Comparison of ENCODE assay signal across 24 cellular contexts in the genomic region with DNA sequence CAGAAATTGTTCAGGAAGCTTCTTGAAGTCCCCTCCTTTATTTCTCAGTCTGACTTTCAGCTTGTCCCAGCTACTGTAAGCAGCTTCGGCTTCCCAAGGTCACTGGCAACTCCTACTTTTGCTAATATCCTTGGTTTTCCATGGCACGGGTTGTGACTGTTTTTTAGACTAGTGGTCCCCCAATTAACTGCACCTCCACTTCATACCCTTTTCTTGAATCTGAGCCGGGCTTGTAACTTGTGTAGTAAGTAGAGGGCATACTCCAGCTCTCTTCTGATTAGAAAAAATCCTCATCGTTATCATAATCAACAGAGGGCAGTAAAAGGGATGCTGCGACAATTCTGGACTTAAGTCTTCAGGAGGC.
DNase-seq lines count a peak whose midpoint lies in the region; ATAC-seq, FAIRE-seq and TF ChIP-seq lines count a peak whose summit lies in the region.
"Had no signal": no experiment of that assay in that cellular context is flagged by ENCODE, and none has a peak within 500 bp of the region (broad histone marks: within the 10 kb centered on the region; RNA-seq: fewer than 3 reads in every experiment).

No MANE protein-coding gene starts in this region.

- peaks cover 92% of the 10 kb centered on the region for H3K4me1 Mint-ChIP-seq in stimulated activated naive CD8-positive, alpha-beta T cell treated with anti-CD3 and anti-CD28 coated beads, Interleukin-15, Interleukin-2, amounts not matched to agents 100 ng/mL and 50 ng/mL, for 24 hours (ENCODE audit: low read depth)

- H3K9me3 Mint-ChIP-seq in stimulated activated naive CD8-positive, alpha-beta T cell treated with anti-CD3 and anti-CD28 coated beads, Interleukin-15, Interleukin-2, amounts not matched to agents 100 ng/mL and 50 ng/mL, for 24 hours, result no peaks in the 10 kb centered on the region
- H3K9me3 Mint-ChIP-seq: effector memory CD8-positive, alpha-beta T cell; IgD-negative memory B cell; naive B cell; T-helper 1 cell treated with Interleukin-12 subunit alpha and Interleukin-12 subunit beta and Interleukin-4 antibody, amounts not matched to agents 30 μg/mL and 1 μg/mL, for 36 hours had no signal

- H3K27me3 Mint-ChIP-seq in stimulated activated naive CD8-positive, alpha-beta T cell treated with anti-CD3 and anti-CD28 coated beads, Interleukin-15, Interleukin-2, amounts not matched to agents 100 ng/mL and 50 ng/mL, for 24 hours, result no peaks in the 10 kb centered on the region

- H4K20me1 ChIP-seq in OCI-LY3 (ENCODE audit: insufficient read depth, low read length), result no peaks in the 10 kb centered on the region
- H4K20me1 ChIP-seq in keratinocyte (ENCODE audit: control insufficient read depth, extremely low read depth, insufficient read depth, low read length), result no peaks in the 10 kb centered on the region

- H3K27ac ChIP-seq in OCI-LY3 (ENCODE audit: low read length), result no peak overlapping the region
- no peak overlapping the region for H3K27ac ChIP-seq in keratinocyte (ENCODE audit: control insufficient read depth, insufficient read depth, low read length)
- no peak overlapping the region for H3K27ac ChIP-seq in Peyer's patch
- H3K27ac ChIP-seq in neuronal stem cell (replicated peaks; ENCODE audit: low read length), result no peak overlapping the region
- H3K27ac ChIP-seq: brain microvascular endothelial cell, colonic mucosa, esophagus muscularis mucosa, gastroesophageal sphincter, parathyroid adenoma, SJSA1, thoracic aorta, VCaP had no signal

- H2AFZ ChIP-seq in OCI-LY3 (ENCODE audit: low read depth, low read length) (0 out of 2 replicates have a peak overlapping the region, but pooled peaks have one; percentile 74), keratinocyte (ENCODE audit: control insufficient read depth, low read length) (peak overlapping the region; percentile 60), neuronal stem cell (ENCODE audit: low read length) (no peak overlapping the region)
- H2AFZ ChIP-seq: parathyroid adenoma had no signal

- H3K79me1 ChIP-seq in neuronal stem cell (ENCODE audit: low read depth, low read length), result no peaks in the 10 kb centered on the region

- H3K14ac ChIP-seq in neuronal stem cell (ENCODE audit: low read length), result no peak overlapping the region

- no peak overlapping the region for H2AK5ac ChIP-seq in neuronal stem cell (ENCODE audit: low read depth, low read length)

- no peak overlapping the region for H3K18ac ChIP-seq in neuronal stem cell (ENCODE audit: low read length)

- H3K4me3 ChIP-seq in OCI-LY3 (ENCODE audit: low read length) (peak overlapping the region; percentile 38; the same call in 1 of the 2 replicates), keratinocyte (ENCODE audit: control insufficient read depth in 2 of 3, extremely low read depth in 1 of 3, insufficient read depth in 2 of 3, low read depth in 1 of 3, low read length in 3 of 3) (no peak overlapping the region), Peyer's patch (no peak overlapping the region), neuronal stem cell (ENCODE audit: low read length in 2 of 2) (no peak overlapping the region)
- H3K4me3 ChIP-seq: colonic mucosa, esophagus muscularis mucosa, gastroesophageal sphincter, HAP-1, sigmoid colon, SJSA1, thoracic aorta had no signal

- H3K79me2 ChIP-seq in OCI-LY3 (ENCODE audit: low read length) (peaks cover 14% of the 10 kb centered on the region), keratinocyte (ENCODE audit: control insufficient read depth, insufficient read depth, low read length) (no peaks in the 10 kb centered on the region)
- H3K79me2 ChIP-seq: parathyroid adenoma had no signal

- no CpG with 5 or more reads among the region's 5 CpGs for WGBS in neuronal stem cell (ENCODE audit: extremely low coverage in 2 of 2, insufficient read length in 2 of 2, insufficient replicate concordance in 1 of 2), 2 donors

- H3K36me3 ChIP-seq in OCI-LY3 (replicated peaks; ENCODE audit: low read depth, low read length), result no peaks in the 10 kb centered on the region
- H3K36me3 ChIP-seq in keratinocyte (ENCODE audit: control insufficient read depth in 2 of 2, extremely low read depth in 1 of 2, insufficient read depth in 2 of 2, low read length in 2 of 2), result no peaks in the 10 kb centered on the region
- H3K36me3 ChIP-seq in Peyer's patch, result no peaks in the 10 kb centered on the region
- H3K36me3 ChIP-seq in neuronal stem cell (replicated peaks in 1 of 2; ENCODE audit: control insufficient read depth in 2 of 2, insufficient read depth in 2 of 2, low read length in 2 of 2), result no peaks in the 10 kb centered on the region
- H3K36me3 ChIP-seq: brain microvascular endothelial cell, colonic mucosa, esophagus muscularis mucosa, gastroesophageal sphincter, HAP-1, sigmoid colon, SJSA1, thoracic aorta had no signal

- H3K4me1 ChIP-seq in OCI-LY3 (ENCODE audit: low read length) (peaks cover 54% of the 10 kb centered on the region), keratinocyte (ENCODE audit: control insufficient read depth, extremely low read depth, insufficient read depth, low read length) (peaks cover 19% of the 10 kb centered on the region), Peyer's patch (peaks cover 0 to 5% (median 0%) of the 10 kb centered on the region in 4 donors), neuronal stem cell (ENCODE audit: control insufficient read depth in 2 of 2, insufficient read depth in 1 of 2, low read depth in 1 of 2, low read length in 2 of 2) (no peaks in the 10 kb centered on the region)
- H3K4me1 ChIP-seq: HAP-1, parathyroid adenoma had no signal

- no peaks in the 10 kb centered on the region for H3K27me3 ChIP-seq in OCI-LY3 (ENCODE audit: low read depth, low read length)
- H3K27me3 ChIP-seq in keratinocyte (ENCODE audit: control insufficient read depth, extremely low read depth, insufficient read depth, low read length), result no peaks in the 10 kb centered on the region
- no peaks in the 10 kb centered on the region for H3K27me3 ChIP-seq in Peyer's patch
- H3K27me3 ChIP-seq in neuronal stem cell (ENCODE audit: control insufficient read depth in 3 of 3, insufficient read depth in 3 of 3, low read depth in 1 of 3, low read length in 3 of 3), result peaks cover 0 to 17% (median 0%) of the 10 kb centered on the region in 3 experiments
- H3K27me3 ChIP-seq: brain microvascular endothelial cell, colonic mucosa, esophagus muscularis mucosa, gastroesophageal sphincter, sigmoid colon, SJSA1 had no signal

- peak overlapping the region; percentile 81 for H3K27ac Mint-ChIP-seq in stimulated activated naive CD8-positive, alpha-beta T cell treated with anti-CD3 and anti-CD28 coated beads, Interleukin-15, Interleukin-2, amounts not matched to agents 100 ng/mL and 50 ng/mL, for 24 hours
- H3K27ac Mint-ChIP-seq: IgD-negative memory B cell had no signal

- H3K4me2 ChIP-seq in OCI-LY3 (ENCODE audit: low read length) (peak overlapping the region; percentile 50), keratinocyte (ENCODE audit: control insufficient read depth, extremely low read depth, insufficient read depth, low read depth, low read length) (no peak overlapping the region), neuronal stem cell (ENCODE audit: insufficient read depth, low read length, poor library complexity, severe bottlenecking) (no peak overlapping the region)

- H4K91ac ChIP-seq in neuronal stem cell (ENCODE audit: low read depth, low read length, poor library complexity), result no peak overlapping the region

- POLR2A ChIA-PET in HEK293T (lab: Yijun Ruan, JAX), result no interaction called here

- no peak overlapping the region for H2BK5ac ChIP-seq in neuronal stem cell (ENCODE audit: low read length)

- H3K9me3 ChIP-seq in OCI-LY3 (ENCODE audit: insufficient read depth, low read length) (no peaks in the 10 kb centered on the region), keratinocyte (ENCODE audit: control insufficient read depth, low read depth, low read length) (no peaks in the 10 kb centered on the region), Peyer's patch (no peaks in the 10 kb centered on the region), neuronal stem cell (replicated peaks in 1 of 2; ENCODE audit: control insufficient read depth in 2 of 2, insufficient read depth in 1 of 2, low read depth in 1 of 2, low read length in 2 of 2) (peaks cover 0 to 3% of the 10 kb centered on the region in 2 donors)
- H3K9me3 ChIP-seq: colonic mucosa, esophagus muscularis mucosa, gastroesophageal sphincter, HAP-1, sigmoid colon, SJSA1, thoracic aorta had no signal

- no peak overlapping the region for H3K4ac ChIP-seq in neuronal stem cell (ENCODE audit: low read length)

- no peaks in the 10 kb centered on the region for H3K9me1 ChIP-seq in keratinocyte (ENCODE audit: control insufficient read depth, extremely low read depth, insufficient read depth, low read length)

- H2BK12ac ChIP-seq in neuronal stem cell (ENCODE audit: low read length), result no peak overlapping the region

- no peak overlapping the region for H2BK15ac ChIP-seq in neuronal stem cell (ENCODE audit: low read length)

- FAIRE-seq in keratinocyte (lab: Jason Lieb, UNC), result no peak

- dilution Hi-C loops in keratinocyte (cut with MboI; ENCODE audit: extremely low pct_ligation_motif_present, low sequenced_read_pairs), result no loop called here

- H3K4me3 Mint-ChIP-seq in stimulated activated naive CD8-positive, alpha-beta T cell treated with anti-CD3 and anti-CD28 coated beads, Interleukin-15, Interleukin-2, amounts not matched to agents 100 ng/mL and 50 ng/mL, for 24 hours, result no peak overlapping the region
- H3K4me3 Mint-ChIP-seq: CD8-positive, alpha-beta memory T cell; IgD-negative memory B cell; naive B cell; T-helper 1 cell treated with Interleukin-12 subunit alpha and Interleukin-12 subunit beta and Interleukin-4 antibody, amounts not matched to agents 30 μg/mL and 1 μg/mL, for 36 hours had no signal

- no peaks in the 10 kb centered on the region for H3K36me3 Mint-ChIP-seq in stimulated activated naive CD8-positive, alpha-beta T cell treated with anti-CD3 and anti-CD28 coated beads, Interleukin-15, Interleukin-2, amounts not matched to agents 100 ng/mL and 50 ng/mL, for 24 hours (ENCODE audit: low read depth)
- H3K36me3 Mint-ChIP-seq: naive B cell had no signal

- CTCF ChIA-PET in HEK293T (lab: Yijun Ruan, JAX), result interaction anchor here (0.6 to 2.0 kb wide), 14 partner anchors 12 to 404 kb away, joined by 3 to 8 read pairs (median 4); no protein-coding TSS in a partner anchor

- TF ChIP-seq CTCF in OCI-LY3 (IDR thresholded peaks at IDR 0.05; ENCODE audit: low read depth, low read length) (no peak), keratinocyte (optimal IDR thresholded peaks at IDR 0.05 in 1 of 3, IDR thresholded peaks at IDR 0.05 in 1 of 3, conservative IDR thresholded peaks at IDR 0.05 in 1 of 3; ENCODE audit: extremely low read depth in 1 of 3, insufficient read depth in 2 of 3, low read length in 3 of 3) (no peak), Peyer's patch (IDR thresholded peaks at IDR 0.05) (no peak)

- H3K9ac ChIP-seq in OCI-LY3 (ENCODE audit: low read length) (peak overlapping the region; percentile 46; the same call in 1 of the 2 replicates), keratinocyte (ENCODE audit: control insufficient read depth, extremely low read depth, insufficient read depth, low read length) (no peak overlapping the region), neuronal stem cell (ENCODE audit: low read depth, low read length, poor library complexity) (no peak overlapping the region)
- H3K9ac ChIP-seq: parathyroid adenoma had no signal

- ATAC-seq in stimulated activated naive CD8-positive, alpha-beta T cell treated with anti-CD3 and anti-CD28 coated beads, Interleukin-15, Interleukin-2, amounts not matched to agents 100 U/mL and 50 U/mL, for 24 hours, result no peak
- ATAC-seq in GM21619 (IDR thresholded peaks at IDR 0.05; ENCODE audit: unreplicated experiment), result no peak
- ATAC-seq: gastroesophageal sphincter had no signal

- no peak for TF ChIP-seq POLR2A in Peyer's patch (IDR thresholded peaks at IDR 0.05)

- no peak overlapping the region for H2BK120ac ChIP-seq in neuronal stem cell (ENCODE audit: low read depth, low read length)

- no peak overlapping the region for H3K23ac ChIP-seq in neuronal stem cell (ENCODE audit: low read depth, low read length, poor library complexity)

- no peak for DNase-seq in stimulated activated naive CD8-positive, alpha-beta T cell treated with anti-CD3 and anti-CD28 coated beads, Interleukin-15, Interleukin-2, amounts not matched to agents 100 U/mL and 50 U/mL, for 24 hours
- DNase-seq in keratinocyte (ENCODE audit: low read depth, low spot score) (no peak), HEK293T (ENCODE audit: extremely low spot score) (no peak), Peyer's patch (no peak), neuronal stem cell (ENCODE audit: low spot score) (no peak)
- DNase-seq: NCI-H1694 had no signal

- no peak overlapping the region for H4K8ac ChIP-seq in neuronal stem cell (ENCODE audit: low read depth, low read length)
